Comparison of ENCODE assay signal across 8 cellular contexts in the genomic region with DNA sequence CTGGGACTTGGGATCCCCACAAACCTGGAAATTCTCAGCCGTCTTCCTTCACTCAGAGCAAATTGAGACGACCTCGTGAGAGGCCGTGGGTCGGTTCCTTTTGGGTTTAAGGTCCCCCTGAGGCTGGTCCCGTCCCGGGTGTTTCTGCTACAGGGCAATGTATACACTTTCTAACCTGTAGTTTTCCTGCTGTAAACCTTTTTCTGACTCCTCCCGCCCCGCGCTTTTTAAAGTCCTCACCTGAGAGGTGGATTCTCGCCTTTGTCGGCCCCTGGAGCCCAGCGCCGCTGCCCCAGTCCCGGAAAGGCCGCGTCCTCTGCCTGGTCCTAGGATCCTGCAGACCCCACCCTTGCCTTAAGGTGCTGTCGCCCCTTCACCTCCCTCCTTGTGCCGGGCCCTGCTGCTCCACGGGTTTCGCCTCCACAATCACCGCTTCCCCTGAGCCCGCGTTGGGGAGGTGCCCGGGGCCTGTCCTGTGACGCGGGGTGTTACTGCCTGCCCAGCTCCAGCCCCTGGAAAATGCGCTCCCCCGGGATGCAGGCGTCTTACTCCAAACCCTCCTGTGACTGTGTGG. TPM values are rescaled to one million over a fixed set of nuclear protein-coding genes. Genes with fewer than 3 reads are reported as not detected.
A peak's percentile ranks its signal among the peaks of the same experiment; 100 is the strongest.
DNase-seq lines count a peak whose midpoint lies in the region; ATAC-seq and TF ChIP-seq lines count a peak whose summit lies in the region.

No MANE protein-coding gene starts in this region.

- H3K9me3 ChIP-seq in left ventricle myocardium inferior (replicated peaks) = no peaks in the 10 kb centered on the region

- peaks cover 28% of the 10 kb centered on the region for H3K4me1 ChIP-seq in left ventricle myocardium inferior
- peaks cover 3% of the 10 kb centered on the region for H3K4me1 ChIP-seq in rectal smooth muscle tissue (ENCODE audit: control insufficient read depth, insufficient read depth, low read length)

- peak; percentile 43 for DNase-seq in Daoy (ENCODE audit: low read depth)
- peak; percentile 28 for DNase-seq in KBM-7
- peak; percentile 9 for DNase-seq in activated gamma-delta T cell (lab: John Stamatoyannopoulos, UW)
- peak; percentile 16 for DNase-seq in left ventricle myocardium inferior
- no peak for DNase-seq in middle frontal gyrus (ENCODE audit: extremely low spot score, low spot score)

- H3K36me3 ChIP-seq in left ventricle myocardium inferior = peaks cover 9% of the 10 kb centered on the region
- H3K36me3 ChIP-seq in rectal smooth muscle tissue (ENCODE audit: control insufficient read depth, insufficient read depth, low read length) = peaks cover 5% of the 10 kb centered on the region

- no peaks in the 10 kb centered on the region for H3K27me3 ChIP-seq in left ventricle myocardium inferior (ENCODE audit: low read depth)
- no peaks in the 10 kb centered on the region for H3K27me3 ChIP-seq in rectal smooth muscle tissue (ENCODE audit: control insufficient read depth, insufficient read depth, low read length)

- no peak for TF ChIP-seq CTCF in left ventricle myocardium inferior (IDR thresholded peaks at IDR 0.05; ENCODE audit: borderline replicate concordance)

- intact Hi-C loops in left ventricle myocardium inferior (cut with micrococcal nuclease) = loop anchor here (10.0 kb wide), 1 partner anchor 73 kb away; no protein-coding TSS in a partner anchor

- H3K9ac ChIP-seq in rectal smooth muscle tissue (ENCODE audit: low read length) = peak overlapping the region; percentile 77

- ATAC-seq in GM21576 (IDR thresholded peaks at IDR 0.05; ENCODE audit: unreplicated experiment) (peak; percentile 26), GM19328 (IDR thresholded peaks at IDR 0.05; ENCODE audit: unreplicated experiment) (no peak)

- peak overlapping the region; percentile 74 for H3K27ac ChIP-seq in left ventricle myocardium inferior (replicated peaks)
- peak overlapping the region; percentile 43 for H3K27ac ChIP-seq in rectal smooth muscle tissue (ENCODE audit: low read depth, low read length)

- in situ Hi-C loops in KBM-7 (cut with MboI; ENCODE audit: low pct_unique_long_range_greater_than_20kb, low sequenced_read_pairs) = no loop called here

- H3K4me3 ChIP-seq in left ventricle myocardium inferior (peak overlapping the region; percentile 90), rectal smooth muscle tissue (ENCODE audit: low read length) (peak overlapping the region; percentile 91)

RNA-seq across cellular contexts. Expression of a gene that starts 0.4 kb away (rescaled TPM):
- total RNA-seq in Daoy (2014; rRNA removed; shearing (Covaris generic)) = 12.3 and 12.8 TPM in 2 replicates
- 3.3 TPM for total RNA-seq in left ventricle myocardium inferior

RNA-seq across cellular contexts. Expression of a gene that starts 35.4 kb away (rescaled TPM):
- 4.4 and 8.0 TPM in 2 replicates for total RNA-seq in Daoy (2014; rRNA removed; shearing (Covaris generic))
- total RNA-seq in left ventricle myocardium inferior = 1.8 TPM

RNA-seq across cellular contexts. Expression of a gene that starts 37.2 kb away (rescaled TPM):
- 11.1 and 12.3 TPM in 2 replicates for total RNA-seq in Daoy (2014; rRNA removed; shearing (Covaris generic))
- total RNA-seq in left ventricle myocardium inferior = 4.0 TPM
